In the genomic region with DNA sequence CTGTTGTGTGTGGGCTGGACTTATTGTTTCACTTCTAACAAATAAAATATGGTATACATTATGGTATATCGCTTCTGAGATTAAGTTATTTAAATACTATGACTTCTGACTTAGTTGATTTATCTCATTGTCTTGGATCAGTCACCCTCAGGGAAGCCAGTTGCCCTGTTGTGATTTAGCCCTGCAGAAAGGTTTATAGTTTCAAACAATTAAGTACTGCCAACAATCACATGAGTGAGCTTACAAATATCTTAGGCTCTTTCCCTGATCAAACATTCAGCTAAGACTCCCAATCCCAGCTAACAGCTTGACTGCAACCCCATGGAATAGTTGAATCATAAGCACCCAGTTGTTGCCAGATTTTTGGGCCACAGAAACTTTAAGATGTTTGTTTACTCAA, we compare ENCODE assay signal across 22 cellular contexts.
DNase-seq lines count a peak whose midpoint lies in the region; ATAC-seq and TF ChIP-seq lines count a peak whose summit lies in the region.
"Had no signal": no experiment of that assay in that cellular context is flagged by ENCODE, and none has a peak within 500 bp of the region (broad histone marks: within the 10 kb centered on the region; RNA-seq: fewer than 3 reads in every experiment).

No MANE protein-coding gene starts in this region.

- H3K27ac Mint-ChIP-seq in activated T-helper 2 cell treated with anti-CD3 and anti-CD28 coated beads, Interferon-gamma antibody, Interleukin-2, Interleukin-4, amounts not matched to agents 10 μg/mL and 5 μg/mL and 100 μg/mL, durations not matched to agents 14 hours and 24 hours and 36 hours: no peak overlapping the region
- H3K27ac Mint-ChIP-seq in neural progenitor cell: no peak overlapping the region
- H3K27ac Mint-ChIP-seq: B cell, H9 had no signal

- no peak overlapping the region for H3K4me3 Mint-ChIP-seq in activated T-helper 2 cell treated with anti-CD3 and anti-CD28 coated beads, Interferon-gamma antibody, Interleukin-2, Interleukin-4, amounts not matched to agents 10 μg/mL and 5 μg/mL and 100 μg/mL, durations not matched to agents 14 hours and 24 hours and 36 hours (ENCODE audit: low read depth)
- H3K4me3 Mint-ChIP-seq in neural progenitor cell: no peak overlapping the region
- H3K4me3 Mint-ChIP-seq: B cell, H9 had no signal

- H3K4ac ChIP-seq in mesenchymal stem cell (ENCODE audit: low read depth in 1 of 2, low read length in 2 of 2): no peak overlapping the region

- H2AK5ac ChIP-seq in mesenchymal stem cell (ENCODE audit: low read length, severe bottlenecking): no peak overlapping the region

- POLR2A ChIA-PET in SK-N-SH (lab: Yijun Ruan, JAX): no interaction called here

- H3K27ac ChIP-seq in SK-N-SH (ENCODE audit: low read depth in 2 of 2, low read length in 1 of 2) (peak overlapping the region in 1 of 2 experiments; percentile 54; a peak in 2 of 4 replicates), mesenchymal stem cell (ENCODE audit: low read length, poor library complexity, severe bottlenecking) (no peak overlapping the region), neural progenitor cell (no peak overlapping the region)
- H3K27ac ChIP-seq: 22Rv1, KMS-11 had no signal

- no peaks in the 10 kb centered on the region for H3K36me3 ChIP-seq in SK-N-SH (replicated peaks in 1 of 2; ENCODE audit: control insufficient read depth in 1 of 2, insufficient read depth in 2 of 2, low read length in 1 of 2)
- H3K36me3 ChIP-seq in mesenchymal stem cell (ENCODE audit: control insufficient read depth in 1 of 2, insufficient read depth in 2 of 2, low read depth in 1 of 2, low read length in 2 of 2): no peaks in the 10 kb centered on the region
- no peaks in the 10 kb centered on the region for H3K36me3 ChIP-seq in neural progenitor cell

- DNase-seq in SK-N-SH (no peak), astrocyte of the spinal cord (ENCODE audit: low read depth, low spot score) (peak; percentile 28), fibroblast of the aortic adventitia (ENCODE audit: low read depth) (peak; percentile 5), mesenchymal stem cell (no peak), neural progenitor cell (ENCODE audit: low spot score) (no peak)
- DNase-seq in activated T-helper 2 cell treated with anti-CD3 and anti-CD28 coated beads, Interferon-gamma antibody, Interleukin-2, Interleukin-4, amounts not matched to agents 10 μg/mL and 5 μg/mL and 100 μg/mL, durations not matched to agents 14 hours and 24 hours and 36 hours (ENCODE audit: low spot score): no peak
- DNase-seq: COR-L47, DMS 273 treated with DMSO at 0.1 percent for 48 hours, DND-41, GDM1, H9, NCI-H1048, NCI-H1436 treated with DMSO at 0.1 percent for 48 hours, NCI-H2029, NCI-H2171, NCI-H446, SHP77 treated with DMSO at 0.1 percent for 48 hours had no signal

- no peak overlapping the region for H2BK12ac ChIP-seq in mesenchymal stem cell (ENCODE audit: low read length in 2 of 2)

- no peak overlapping the region for H3K4me3 ChIP-seq in SK-N-SH (ENCODE audit: low read depth in 2 of 2, low read length in 1 of 2)
- H3K4me3 ChIP-seq in astrocyte of the spinal cord (ENCODE audit: low read depth, low read length): no peak overlapping the region
- H3K4me3 ChIP-seq in fibroblast of the aortic adventitia (ENCODE audit: low read depth, low read length): no peak overlapping the region
- H3K4me3 ChIP-seq in mesenchymal stem cell (ENCODE audit: insufficient read depth in 1 of 2, low read depth in 1 of 2, low read length in 2 of 2): no peak overlapping the region
- H3K4me3 ChIP-seq in neural progenitor cell: no peak overlapping the region

- peak overlapping the region; percentile 17; the same call in 1 of the 2 replicates for H3K4me2 ChIP-seq in SK-N-SH
- no peak overlapping the region for H3K4me2 ChIP-seq in mesenchymal stem cell (ENCODE audit: low read length, poor library complexity, severe bottlenecking)
- no peak overlapping the region for H3K4me2 ChIP-seq in neural progenitor cell
- H3K4me2 ChIP-seq: KMS-11 had no signal

- H4K20me1 ChIP-seq in SK-N-SH (ENCODE audit: insufficient read depth) (no peaks in the 10 kb centered on the region), neural progenitor cell (ENCODE audit: low read depth) (no peaks in the 10 kb centered on the region)

- H3K9me3 Mint-ChIP-seq in activated T-helper 2 cell treated with anti-CD3 and anti-CD28 coated beads, Interferon-gamma antibody, Interleukin-2, Interleukin-4, amounts not matched to agents 10 μg/mL and 5 μg/mL and 100 μg/mL, durations not matched to agents 14 hours and 24 hours and 36 hours: peaks cover 17% of the 10 kb centered on the region
- peaks cover 10% of the 10 kb centered on the region for H3K9me3 Mint-ChIP-seq in neural progenitor cell

- H2AFZ ChIP-seq in SK-N-SH (ENCODE audit: low read depth): no peak overlapping the region
- no peak overlapping the region for H2AFZ ChIP-seq in mesenchymal stem cell (ENCODE audit: low read depth, low read length)
- no peak overlapping the region for H2AFZ ChIP-seq in neural progenitor cell (replicated peaks)

- H3K9me3 ChIP-seq in SK-N-SH (no peaks in the 10 kb centered on the region), mesenchymal stem cell (ENCODE audit: control insufficient read depth, low read length) (no peaks in the 10 kb centered on the region), neural progenitor cell (ENCODE audit: low read depth) (no peaks in the 10 kb centered on the region)

- no peak overlapping the region for H3K9ac ChIP-seq in SK-N-SH
- no peak overlapping the region for H3K9ac ChIP-seq in mesenchymal stem cell (ENCODE audit: low read length)
- no peak overlapping the region for H3K9ac ChIP-seq in neural progenitor cell
- H3K9ac ChIP-seq: KMS-11 had no signal

- H3K79me1 ChIP-seq in mesenchymal stem cell (replicated peaks; ENCODE audit: low read length, poor library complexity, severe bottlenecking): no peaks in the 10 kb centered on the region

- H3K4me1 Mint-ChIP-seq in activated T-helper 2 cell treated with anti-CD3 and anti-CD28 coated beads, Interferon-gamma antibody, Interleukin-2, Interleukin-4, amounts not matched to agents 10 μg/mL and 5 μg/mL and 100 μg/mL, durations not matched to agents 14 hours and 24 hours and 36 hours (ENCODE audit: low read depth): no peaks in the 10 kb centered on the region
- H3K4me1 Mint-ChIP-seq in neural progenitor cell: no peaks in the 10 kb centered on the region
- H3K4me1 Mint-ChIP-seq: B cell, H9 had no signal

- no peak overlapping the region for H2BK15ac ChIP-seq in mesenchymal stem cell (ENCODE audit: low read depth, poor library complexity, severe bottlenecking)

- in situ Hi-C loops in astrocyte of the spinal cord (cut with HindIII; ENCODE audit: low sequenced_read_pairs): no loop called here

- intact Hi-C loops in activated T-helper 2 cell treated with anti-CD3 and anti-CD28 coated beads, Interferon-gamma antibody, Interleukin-2, Interleukin-4, amounts not matched to agents 10 μg/mL and 5 μg/mL and 100 μg/mL, durations not matched to agents 14 hours and 24 hours and 36 hours (cut with micrococcal nuclease): no loop called here

- no peak overlapping the region for H3K23ac ChIP-seq in mesenchymal stem cell (ENCODE audit: low read length in 2 of 2)

- no peak overlapping the region for H2BK5ac ChIP-seq in mesenchymal stem cell (ENCODE audit: low read depth, low read length, poor library complexity, severe bottlenecking)

- H4K8ac ChIP-seq in mesenchymal stem cell (ENCODE audit: low read length): no peak overlapping the region

- H3F3A ChIP-seq in SK-N-SH (replicated peaks; ENCODE audit: insufficient read depth): no peaks in the 10 kb centered on the region
- no peaks in the 10 kb centered on the region for H3F3A ChIP-seq in neural progenitor cell (ENCODE audit: low read depth)

- H3K9me2 ChIP-seq in SK-N-SH: no peaks in the 10 kb centered on the region

- no peaks in the 10 kb centered on the region for H3K36me3 Mint-ChIP-seq in activated T-helper 2 cell treated with anti-CD3 and anti-CD28 coated beads, Interferon-gamma antibody, Interleukin-2, Interleukin-4, amounts not matched to agents 10 μg/mL and 5 μg/mL and 100 μg/mL, durations not matched to agents 14 hours and 24 hours and 36 hours (ENCODE audit: low read depth)
- H3K36me3 Mint-ChIP-seq in neural progenitor cell: no peaks in the 10 kb centered on the region

- no peak overlapping the region for H2BK120ac ChIP-seq in mesenchymal stem cell (ENCODE audit: low read depth, low read length)

- no peak for TF ChIP-seq CTCF in SK-N-SH (IDR thresholded peaks at IDR 0.05)
- TF ChIP-seq CTCF in astrocyte of the spinal cord (IDR thresholded peaks at IDR 0.05; ENCODE audit: low read depth, low read length): no peak
- no peak for TF ChIP-seq CTCF in fibroblast of the aortic adventitia (IDR thresholded peaks at IDR 0.05; ENCODE audit: insufficient read depth, low read length)
- no peak for TF ChIP-seq CTCF in neural progenitor cell (IDR thresholded peaks at IDR 0.05)

- CTCF ChIA-PET in SK-N-SH (lab: Yijun Ruan, JAX): no interaction called here

- H3K27me3 Mint-ChIP-seq in activated T-helper 2 cell treated with anti-CD3 and anti-CD28 coated beads, Interferon-gamma antibody, Interleukin-2, Interleukin-4, amounts not matched to agents 10 μg/mL and 5 μg/mL and 100 μg/mL, durations not matched to agents 14 hours and 24 hours and 36 hours (ENCODE audit: low read depth): no peaks in the 10 kb centered on the region
- no peaks in the 10 kb centered on the region for H3K27me3 Mint-ChIP-seq in neural progenitor cell (ENCODE audit: insufficient read depth, low read depth)
- H3K27me3 Mint-ChIP-seq: B cell had no signal

- ATAC-seq in SK-N-SH treated with all-trans-retinoic acid at 6 μM for 48 hours (no peak), HG03469 (IDR thresholded peaks at IDR 0.05; ENCODE audit: unreplicated experiment) (no peak)

- H3K18ac ChIP-seq in mesenchymal stem cell (ENCODE audit: low read depth in 1 of 2, low read length in 2 of 2): no peak overlapping the region

- H3K27me3 ChIP-seq in SK-N-SH (ENCODE audit: insufficient read depth) (no peaks in the 10 kb centered on the region), mesenchymal stem cell (ENCODE audit: control insufficient read depth in 1 of 2, insufficient read depth in 1 of 2, low read length in 2 of 2) (no peaks in the 10 kb centered on the region), neural progenitor cell (no peaks in the 10 kb centered on the region)

- no peak overlapping the region for H3K14ac ChIP-seq in mesenchymal stem cell (ENCODE audit: low read length in 2 of 2)

- no peak for TF ChIP-seq RAD21 in SK-N-SH (IDR thresholded peaks at IDR 0.05; ENCODE audit: low read length)

- no peak for TF ChIP-seq EP300 in SK-N-SH (IDR thresholded peaks at IDR 0.05; ENCODE audit: borderline replicate concordance in 1 of 2, low read depth in 1 of 2, low read length in 1 of 2)

- H3K4me1 ChIP-seq in SK-N-SH (ENCODE audit: control insufficient read depth in 1 of 2, insufficient read depth in 2 of 2, low read depth in 1 of 2, low read length in 1 of 2) (no peaks in the 10 kb centered on the region), mesenchymal stem cell (ENCODE audit: control insufficient read depth, insufficient read depth, low read depth, low read length) (no peaks in the 10 kb centered on the region), neural progenitor cell (no peaks in the 10 kb centered on the region)

- 0% methylated on average over 1 of the region's 1 CpG for WGBS in SK-N-SH (ENCODE audit: low lambda C conversion rate)
- WGBS in mesenchymal stem cell: no CpG with 5 or more reads among the region's 1 CpG

- H3K79me2 ChIP-seq in SK-N-SH (ENCODE audit: insufficient read depth): no peaks in the 10 kb centered on the region
- H3K79me2 ChIP-seq in neural progenitor cell (ENCODE audit: low read depth): no peaks in the 10 kb centered on the region

- H4K91ac ChIP-seq in mesenchymal stem cell (ENCODE audit: low read length): no peak overlapping the region

Comparison
In these comparisons a context has a peak if more than half of its experiments do, and no peak if none do; other contexts are left out.
1. DNase-seq: peak in astrocyte of the spinal cord (single experiment) and fibroblast of the aortic adventitia (single experiment); none in SK-N-SH (single experiment), activated T-helper 2 cell treated with anti-CD3 and anti-CD28 coated beads, Interferon-gamma antibody, Interleukin-2, Interleukin-4, amounts not matched to agents 10 μg/mL and 5 μg/mL and 100 μg/mL, durations not matched to agents 14 hours and 24 hours and 36 hours (single experiment), mesenchymal stem cell (single experiment) and neural progenitor cell (single experiment).